ENCODE assay signal across 25 cellular contexts in the genomic region with DNA sequence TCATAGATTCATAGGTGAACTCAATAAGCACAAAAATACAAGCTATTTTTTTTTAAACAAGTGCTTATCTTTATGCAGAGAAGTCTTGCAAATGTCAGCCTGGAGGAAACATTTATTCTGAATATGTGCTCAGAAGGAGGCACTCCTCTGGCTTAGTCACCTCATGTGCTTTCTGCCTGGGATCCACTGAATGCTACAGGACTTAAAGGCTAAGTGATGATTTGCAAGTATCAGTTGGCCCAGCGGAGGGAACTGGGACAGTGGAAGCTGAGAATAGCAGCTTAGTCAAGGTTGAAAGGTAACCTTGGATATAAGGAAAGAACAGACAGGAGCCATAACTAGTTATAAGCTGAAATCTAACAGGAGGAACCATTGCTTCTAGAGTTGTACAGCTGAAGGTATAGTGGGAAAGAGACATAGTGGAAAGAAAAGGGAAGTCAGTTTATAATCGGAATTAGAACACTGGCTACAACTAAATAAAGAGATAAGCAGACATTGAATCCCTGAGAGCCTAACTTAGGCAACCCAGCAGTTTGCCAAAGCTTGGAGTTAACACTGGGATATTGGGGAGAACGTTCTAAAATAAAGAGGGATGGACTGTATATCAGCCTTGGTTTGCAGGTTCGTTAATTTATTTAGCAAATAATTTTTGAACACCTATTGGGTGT.
"Had no signal": no experiment of that assay in that cellular context is flagged by ENCODE, and none has a peak within 500 bp of the region (broad histone marks: within the 10 kb centered on the region; RNA-seq: fewer than 3 reads in every experiment).

No MANE protein-coding gene starts in this region.

- H3K4me1 ChIP-seq: ascending aorta, body of pancreas had no signal

- H3K27ac ChIP-seq: ascending aorta, body of pancreas, PC-9 had no signal

- H3K4me3 Mint-ChIP-seq: activated CD4-positive, alpha-beta memory T cell treated with anti-CD3 and anti-CD28 coated beads for 36 hours; activated CD4-positive, alpha-beta T cell treated with anti-CD3 and anti-CD28 coated beads, Interleukin-2, amount 10 ng/mL, durations not matched to agents 7 days and 5 days; activated naive CD8-positive, alpha-beta T cell treated with anti-CD3 and anti-CD28 coated beads, Interleukin-2, amount 50 U/mL, for 24 hours; activated T-cell treated with anti-CD3 and anti-CD28 coated beads, Interleukin-2, amount 50 U/mL, for 4 hours; T-helper 17 cell had no signal

- H3K4me2 ChIP-seq: PC-9 had no signal

- H3K9me3 ChIP-seq: ascending aorta, body of pancreas had no signal

- H3K4me3 ChIP-seq: ascending aorta, body of pancreas, PC-9 had no signal

- H2AFZ ChIP-seq: PC-9 had no signal

- H3K27ac Mint-ChIP-seq: activated CD4-positive, alpha-beta memory T cell treated with anti-CD3 and anti-CD28 coated beads for 36 hours; activated CD4-positive, alpha-beta T cell treated with anti-CD3 and anti-CD28 coated beads, Interleukin-2, amount 10 ng/mL, durations not matched to agents 7 days and 5 days; activated naive CD4-positive, alpha-beta T cell treated with anti-CD3 and anti-CD28 coated beads, Interleukin-2, amount 50 U/mL, for 72 hours; activated naive CD8-positive, alpha-beta T cell treated with anti-CD3 and anti-CD28 coated beads, Interleukin-2, amount 50 U/mL, for 24 hours; T-helper 17 cell had no signal

- ATAC-seq: activated naive CD4-positive, alpha-beta T cell treated with anti-CD3 and anti-CD28 coated beads, Interleukin-2, amount 50 U/mL, for 72 hours; activated naive CD8-positive, alpha-beta T cell treated with anti-CD3 and anti-CD28 coated beads, Interleukin-2, amount 50 U/mL, for 24 hours; activated T-cell treated with anti-CD3 and anti-CD28 coated beads, Interleukin-2, amount 50 U/mL, for 4 hours; body of pancreas; T-helper 17 cell had no signal

- H3K36me3 Mint-ChIP-seq: activated CD4-positive, alpha-beta memory T cell treated with anti-CD3 and anti-CD28 coated beads for 36 hours; activated naive CD4-positive, alpha-beta T cell treated with anti-CD3 and anti-CD28 coated beads, Interleukin-2, amount 50 U/mL, for 72 hours had no signal

- H3K27me3 Mint-ChIP-seq: activated CD4-positive, alpha-beta T cell treated with anti-CD3 and anti-CD28 coated beads, Interleukin-2, amount 10 ng/mL, durations not matched to agents 7 days and 5 days had no signal

- DNase-seq: activated CD4-positive, alpha-beta memory T cell treated with anti-CD3 and anti-CD28 coated beads for 36 hours; activated CD4-positive, alpha-beta T cell treated with anti-CD3 and anti-CD28 coated beads, Interleukin-2, amount 10 ng/mL, durations not matched to agents 7 days and 5 days; activated CD4-positive, CD25-positive, alpha-beta regulatory T cell; activated CD8-positive, alpha-beta memory T cell treated with anti-CD3 and anti-CD28 coated beads for 24 hours; activated effector memory CD4-positive, alpha-beta T cell treated with anti-CD3 and anti-CD28 coated beads, Interleukin-2, amount 50 U/mL, for 16 hours; activated naive CD4-positive, alpha-beta T cell treated with Interleukin-2 at 50 U/mL for 16 hours; activated naive CD8-positive, alpha-beta T cell treated with anti-CD3 and anti-CD28 coated beads, Interleukin-2, amount 50 U/mL, for 24 hours; activated T-cell treated with anti-CD3 and anti-CD28 coated beads, Interleukin-2, amount 50 U/mL, for 4 hours; amniotic stem cell; body of pancreas; central memory CD4-positive, alpha-beta T cell; Karpas-422; MM.1S; NCI-H1105 treated with DMSO at 0.1 percent for 48 hours; NCI-H146; NCI-H187 treated with DMSO at 0.1 percent for 48 hours; NCI-H2171; NCI-H226; NCI-H526; PC-9; SIG-M5; T-helper 17 cell; T1000 had no signal

- H3K27me3 ChIP-seq: ascending aorta, body of pancreas had no signal

- H3K4me1 Mint-ChIP-seq: activated CD4-positive, alpha-beta T cell treated with anti-CD3 and anti-CD28 coated beads, Interleukin-2, amount 10 ng/mL, durations not matched to agents 7 days and 5 days; activated naive CD8-positive, alpha-beta T cell treated with anti-CD3 and anti-CD28 coated beads, Interleukin-2, amount 50 U/mL, for 24 hours; T-helper 17 cell had no signal

- H3K36me3 ChIP-seq: ascending aorta had no signal

- H3K9me3 Mint-ChIP-seq: activated CD4-positive, alpha-beta memory T cell treated with anti-CD3 and anti-CD28 coated beads for 36 hours; activated CD4-positive, alpha-beta T cell treated with anti-CD3 and anti-CD28 coated beads, Interleukin-2, amount 10 ng/mL, durations not matched to agents 7 days and 5 days; activated naive CD4-positive, alpha-beta T cell treated with anti-CD3 and anti-CD28 coated beads, Interleukin-2, amount 50 U/mL, for 72 hours; activated T-cell treated with anti-CD3 and anti-CD28 coated beads, Interleukin-2, amount 50 U/mL, for 4 hours had no signal
